ENCODE assay signal across 16 cellular contexts in the genomic region with DNA sequence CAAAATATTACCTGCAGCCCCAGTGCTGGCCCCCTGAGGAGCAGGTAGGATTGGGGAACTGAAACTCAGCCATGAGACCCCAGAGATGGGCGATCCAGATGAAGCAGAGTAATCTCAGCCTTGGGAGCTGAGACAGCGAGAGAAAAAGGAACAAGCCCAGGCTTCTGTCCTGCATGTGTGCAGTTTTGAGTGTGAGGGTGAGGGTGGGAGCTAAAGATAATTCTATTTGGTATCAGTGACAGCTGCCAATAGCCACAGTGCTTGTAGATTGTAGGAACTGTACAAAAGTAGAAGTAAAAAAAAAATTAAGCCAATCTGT. TPM values are rescaled to one million over a fixed set of nuclear protein-coding genes. Genes with fewer than 3 reads are reported as not detected.
DNase-seq lines count a peak whose midpoint lies in the region; ATAC-seq and TF ChIP-seq lines count a peak whose summit lies in the region.
"Had no signal": no experiment of that assay in that cellular context is flagged by ENCODE, and none has a peak within 500 bp of the region (broad histone marks: within the 10 kb centered on the region; RNA-seq: fewer than 3 reads in every experiment).

No MANE protein-coding gene starts in this region.

- H3K4me3 Mint-ChIP-seq in activated CD8-positive, alpha-beta T cell treated with anti-CD3 and anti-CD28 coated beads, Interleukin-2, amount 10 ng/mL, durations not matched to agents 7 days and 5 days: peak overlapping the region; percentile 0
- H3K4me3 Mint-ChIP-seq in activated CD8-positive, alpha-beta T cell treated with anti-CD3 and anti-CD28 coated beads for 36 hours: no peak overlapping the region
- peak overlapping the region in 3 of 5 donors; percentile 16 to 40 (median 34) for H3K4me3 Mint-ChIP-seq in immature natural killer cell
- H3K4me3 Mint-ChIP-seq: activated CD4-positive, alpha-beta T cell treated with anti-CD3 and anti-CD28 coated beads for 36 hours; activated T-cell treated with anti-CD3 and anti-CD28 coated beads, Interleukin-2, amount 50 U/mL, for 4 hours; nephron had no signal

- intact Hi-C loops in activated CD8-positive, alpha-beta T cell treated with anti-CD3 and anti-CD28 coated beads for 36 hours (cut with micrococcal nuclease): no loop called here

- TF ChIP-seq EP300 in upper lobe of left lung (IDR thresholded peaks at IDR 0.05): no peak

- no peak for TF ChIP-seq CTCF in activated CD8-positive, alpha-beta T cell treated with anti-CD3 and anti-CD28 coated beads for 36 hours (IDR thresholded peaks at IDR 0.05)
- TF ChIP-seq CTCF in OCI-LY3 (IDR thresholded peaks at IDR 0.05; ENCODE audit: low read depth, low read length) (no peak), upper lobe of left lung (IDR thresholded peaks at IDR 0.05) (no peak)

- H3K79me2 ChIP-seq in OCI-LY3 (ENCODE audit: low read length): no peaks in the 10 kb centered on the region

- H3K9ac ChIP-seq in OCI-LY3 (ENCODE audit: low read length): no peak overlapping the region

- no peak overlapping the region for H2AFZ ChIP-seq in OCI-LY3 (ENCODE audit: low read depth, low read length)

- no peak for TF ChIP-seq POLR2A in upper lobe of left lung (IDR thresholded peaks at IDR 0.05)

- ATAC-seq in activated CD8-positive, alpha-beta T cell treated with anti-CD3 and anti-CD28 coated beads, Interleukin-2, amount 10 ng/mL, durations not matched to agents 7 days and 5 days: no peak
- ATAC-seq in activated CD8-positive, alpha-beta T cell treated with anti-CD3 and anti-CD28 coated beads for 36 hours: no peak
- peak in 1 of 2 donors; percentile 67 for ATAC-seq in upper lobe of left lung (ENCODE audit: low FRiP score in 2 of 2)
- ATAC-seq: activated CD4-positive, alpha-beta T cell treated with anti-CD3 and anti-CD28 coated beads for 36 hours; activated T-cell treated with anti-CD3 and anti-CD28 coated beads, Interleukin-2, amount 50 U/mL, for 4 hours; SK-N-SH treated with all-trans-retinoic acid at 6 μM for 48 hours had no signal

- H3K9me3 ChIP-seq in OCI-LY3 (ENCODE audit: insufficient read depth, low read length) (no peaks in the 10 kb centered on the region), upper lobe of left lung (no peaks in the 10 kb centered on the region)

- no peaks in the 10 kb centered on the region for H3K9me3 Mint-ChIP-seq in activated CD8-positive, alpha-beta T cell treated with anti-CD3 and anti-CD28 coated beads, Interleukin-2, amount 10 ng/mL, durations not matched to agents 7 days and 5 days (ENCODE audit: insufficient read depth)
- H3K9me3 Mint-ChIP-seq in activated CD8-positive, alpha-beta T cell treated with anti-CD3 and anti-CD28 coated beads for 36 hours: peaks cover 4% of the 10 kb centered on the region
- H3K9me3 Mint-ChIP-seq in immature natural killer cell: no peaks in the 10 kb centered on the region

- 69 to 83% methylated on average over 2 of the region's 2 CpGs for WGBS in upper lobe of left lung, 2 donors

- CTCF ChIA-PET in activated CD8-positive, alpha-beta T cell treated with anti-CD3 and anti-CD28 coated beads, Interleukin-2, amount 10 ng/mL, durations not matched to agents 7 days and 5 days (lab: Charles Lee): interaction anchor here (3.3 kb wide), 1 partner anchor 24 kb away, joined by 9 read pairs; no protein-coding TSS in a partner anchor
- CTCF ChIA-PET in activated CD8-positive, alpha-beta T cell treated with anti-CD3 and anti-CD28 coated beads for 36 hours (lab: Charles Lee): no interaction called here

- no peaks in the 10 kb centered on the region for H4K20me1 ChIP-seq in OCI-LY3 (ENCODE audit: insufficient read depth, low read length)

- DNase-seq in activated CD8-positive, alpha-beta T cell treated with anti-CD3 and anti-CD28 coated beads, Interleukin-2, amount 10 ng/mL, durations not matched to agents 7 days and 5 days: no peak
- no peak for DNase-seq in activated CD8-positive, alpha-beta T cell treated with anti-CD3 and anti-CD28 coated beads for 36 hours
- DNase-seq in immature natural killer cell: no peak
- DNase-seq in upper lobe of left lung: no peak
- DNase-seq in T-helper 9 cell: no peak
- no peak for DNase-seq in NCI-H2196 treated with DMSO at 0.1 percent for 48 hours (lab: John Stamatoyannopoulos, UW; ENCODE audit: unreplicated experiment)
- no peak for DNase-seq in activated CD4-positive, CD25-positive, alpha-beta regulatory T cell (lab: John Stamatoyannopoulos, UW)
- DNase-seq: activated CD4-positive, alpha-beta T cell treated with anti-CD3 and anti-CD28 coated beads for 36 hours; activated T-cell treated with anti-CD3 and anti-CD28 coated beads, Interleukin-2, amount 50 U/mL, for 4 hours; amniotic stem cell; stimulated activated CD4-positive, alpha-beta T cell treated with anti-CD3 and anti-CD28 coated beads, Interleukin-4, amount 100 ng/mL, for 1 hour had no signal

- H3K27ac ChIP-seq in OCI-LY3 (ENCODE audit: low read length): no peak overlapping the region
- H3K27ac ChIP-seq in upper lobe of left lung: peak overlapping the region; percentile 36 to 74 (median 60)

- no peak overlapping the region for H3K27ac Mint-ChIP-seq in activated CD8-positive, alpha-beta T cell treated with anti-CD3 and anti-CD28 coated beads, Interleukin-2, amount 10 ng/mL, durations not matched to agents 7 days and 5 days
- H3K27ac Mint-ChIP-seq in activated CD8-positive, alpha-beta T cell treated with anti-CD3 and anti-CD28 coated beads for 36 hours: no peak overlapping the region
- H3K27ac Mint-ChIP-seq in immature natural killer cell: peak overlapping the region in 4 of 6 donors; percentile 10 to 92 (median 54)
- H3K27ac Mint-ChIP-seq: activated CD4-positive, alpha-beta T cell treated with anti-CD3 and anti-CD28 coated beads for 36 hours; nephron had no signal

- H3K36me3 Mint-ChIP-seq in activated CD8-positive, alpha-beta T cell treated with anti-CD3 and anti-CD28 coated beads, Interleukin-2, amount 10 ng/mL, durations not matched to agents 7 days and 5 days (ENCODE audit: low read depth): peaks cover 60% of the 10 kb centered on the region
- peaks cover 4% of the 10 kb centered on the region for H3K36me3 Mint-ChIP-seq in activated CD8-positive, alpha-beta T cell treated with anti-CD3 and anti-CD28 coated beads for 36 hours (ENCODE audit: low read depth)
- peaks cover 8 to 11% (median 9%) of the 10 kb centered on the region in 3 donors for H3K36me3 Mint-ChIP-seq in immature natural killer cell

- H3K4me3 ChIP-seq in OCI-LY3 (ENCODE audit: low read length) (no peak overlapping the region), upper lobe of left lung (peak overlapping the region in 1 of 4 donors; percentile 6)

- POLR2A ChIA-PET in activated CD8-positive, alpha-beta T cell treated with anti-CD3 and anti-CD28 coated beads, Interleukin-2, amount 10 ng/mL, durations not matched to agents 7 days and 5 days (lab: Charles Lee): interaction anchor here (0.7 kb wide), 1 partner anchor 28 kb away, joined by 3 read pairs; no protein-coding TSS in a partner anchor
- POLR2A ChIA-PET in activated CD8-positive, alpha-beta T cell treated with anti-CD3 and anti-CD28 coated beads for 36 hours (lab: Charles Lee): no interaction called here

- H3K4me1 Mint-ChIP-seq in activated CD8-positive, alpha-beta T cell treated with anti-CD3 and anti-CD28 coated beads, Interleukin-2, amount 10 ng/mL, durations not matched to agents 7 days and 5 days (ENCODE audit: low read depth): peaks cover 84% of the 10 kb centered on the region
- peaks cover 26% of the 10 kb centered on the region for H3K4me1 Mint-ChIP-seq in activated CD8-positive, alpha-beta T cell treated with anti-CD3 and anti-CD28 coated beads for 36 hours (ENCODE audit: low read depth)
- H3K4me1 Mint-ChIP-seq in immature natural killer cell: peaks cover 82 to 96% of the 10 kb centered on the region in 2 donors

- peak overlapping the region; percentile 33 for H3K4me2 ChIP-seq in OCI-LY3 (ENCODE audit: low read length)

- no peaks in the 10 kb centered on the region for H3K27me3 Mint-ChIP-seq in activated CD8-positive, alpha-beta T cell treated with anti-CD3 and anti-CD28 coated beads, Interleukin-2, amount 10 ng/mL, durations not matched to agents 7 days and 5 days (ENCODE audit: low read depth)
- H3K27me3 Mint-ChIP-seq in activated CD8-positive, alpha-beta T cell treated with anti-CD3 and anti-CD28 coated beads for 36 hours: peaks cover 8% of the 10 kb centered on the region
- peaks cover 0 to 4% (median 2%) of the 10 kb centered on the region in 3 donors for H3K27me3 Mint-ChIP-seq in immature natural killer cell (ENCODE audit: low read depth in 3 of 3)

- H3K4me1 ChIP-seq in OCI-LY3 (ENCODE audit: low read length): peaks cover 26% of the 10 kb centered on the region
- H3K4me1 ChIP-seq in upper lobe of left lung: peaks cover 4 to 13% (median 6%) of the 10 kb centered on the region in 4 donors

- no peaks in the 10 kb centered on the region for H3K36me3 ChIP-seq in OCI-LY3 (replicated peaks; ENCODE audit: low read depth, low read length)
- H3K36me3 ChIP-seq in upper lobe of left lung: no peaks in the 10 kb centered on the region

- H3K27me3 ChIP-seq in OCI-LY3 (ENCODE audit: low read depth, low read length) (peaks cover 3% of the 10 kb centered on the region; the same call in 1 of the 2 replicates), upper lobe of left lung (no peaks in the 10 kb centered on the region)

RNA-seq across cellular contexts. Expression of gene ATP8B4, which starts 5.9 kb away (rescaled TPM):
- 10 to 100 TPM; 35.9 to 39.2 TPM for total RNA-seq in activated CD8-positive, alpha-beta T cell treated with anti-CD3 and anti-CD28 coated beads, Interleukin-2, amount 10 ng/mL, durations not matched to agents 7 days and 5 days
- total RNA-seq in activated CD8-positive, alpha-beta T cell treated with anti-CD3 and anti-CD28 coated beads for 36 hours: 1 to 10 TPM; 4.6 to 5.8 TPM
- polyA plus RNA-seq in immature natural killer cell: 10 to 100 TPM; 10.8 to 22.7 (median 18.5) TPM
- total RNA-seq in upper lobe of left lung: 1 to 10 TPM; 2.2 to 9.4 (median 5.4) TPM
- total RNA-seq: chondrocyte, epithelial cell of proximal tubule had no signal

Comparison
In these comparisons a context has a peak if more than half of its experiments do, and no peak if none do; other contexts are left out.
1. H3K27ac Mint-ChIP-seq: peak in immature natural killer cell (4 of 6); none in activated CD8-positive, alpha-beta T cell treated with anti-CD3 and anti-CD28 coated beads, Interleukin-2, amount 10 ng/mL, durations not matched to agents 7 days and 5 days (single experiment) and activated CD8-positive, alpha-beta T cell treated with anti-CD3 and anti-CD28 coated beads for 36 hours (single experiment).